ENCODE assay signal across 11 cellular contexts in genomic region chr20:22070546-22070945, GRCh38.
"Had no signal": no experiment of that assay in that cellular context is flagged by ENCODE, and none has a peak within 500 bp of the region (broad histone marks: within the 10 kb centered on the region; RNA-seq: fewer than 3 reads in every experiment).

No MANE protein-coding gene starts in this region.

- H3K4me3 ChIP-seq: cardiac muscle cell, colonic mucosa, skin epidermis, thyroid gland had no signal

- DNase-seq: activated B cell treated with CpG ODN at 0.5 μM for 24 hours; activated CD4-positive, alpha-beta T cell treated with anti-CD3 and anti-CD28 coated beads, Interleukin-2, amount 10 ng/mL, durations not matched to agents 7 days and 5 days; activated CD8-positive, alpha-beta memory T cell treated with anti-CD3 and anti-CD28 coated beads for 24 hours; activated naive CD4-positive, alpha-beta T cell treated with Interleukin-2 at 50 U/mL for 16 hours; activated naive CD8-positive, alpha-beta T cell treated with anti-CD3 and anti-CD28 coated beads, Interleukin-2, amount 50 U/mL, for 24 hours; colonic mucosa; glutamatergic neuron; thyroid gland had no signal

- H3K9me3 ChIP-seq: colonic mucosa, thyroid gland had no signal

- H3K36me3 ChIP-seq: cardiac muscle cell, colonic mucosa, thyroid gland had no signal

- H3K27me3 ChIP-seq: cardiac muscle cell, colonic mucosa, thyroid gland had no signal

- ATAC-seq: activated naive CD8-positive, alpha-beta T cell treated with anti-CD3 and anti-CD28 coated beads, Interleukin-2, amount 50 U/mL, for 24 hours; left lobe of liver had no signal

- H3K4me1 ChIP-seq: colonic mucosa, thyroid gland had no signal

- H3K27ac ChIP-seq: cardiac muscle cell, colonic mucosa, skin epidermis, thyroid gland had no signal
